Comparison of ENCODE assay signal across 1 cellular context in the genomic region with DNA sequence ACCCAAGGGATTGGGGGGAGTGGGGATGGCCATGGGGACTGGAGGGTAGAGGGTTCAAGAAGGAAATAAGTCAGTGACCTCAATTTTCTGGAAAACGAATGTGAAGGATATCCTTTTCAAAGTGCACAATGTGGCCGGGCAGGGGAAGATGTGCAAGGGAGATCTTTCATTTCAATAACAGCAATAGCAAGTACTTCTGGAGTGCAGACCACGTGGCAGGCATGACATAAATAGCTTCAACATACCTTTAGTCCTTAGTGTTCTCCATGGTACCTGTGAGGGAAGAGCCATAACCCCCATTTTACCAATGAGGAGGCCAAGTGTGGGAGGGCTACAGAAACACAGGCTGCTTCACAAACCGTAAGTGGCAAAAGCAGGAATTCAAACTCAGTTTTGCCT.
TF ChIP-seq lines count a peak whose summit lies in the region.

No MANE protein-coding gene starts in this region.

TF ChIP-seq in GM23338, 12 proteins besides CTCF, POLR2A, EP300 and RAD21 (continued from another document):
- TF ChIP-seq, protein P1, sequence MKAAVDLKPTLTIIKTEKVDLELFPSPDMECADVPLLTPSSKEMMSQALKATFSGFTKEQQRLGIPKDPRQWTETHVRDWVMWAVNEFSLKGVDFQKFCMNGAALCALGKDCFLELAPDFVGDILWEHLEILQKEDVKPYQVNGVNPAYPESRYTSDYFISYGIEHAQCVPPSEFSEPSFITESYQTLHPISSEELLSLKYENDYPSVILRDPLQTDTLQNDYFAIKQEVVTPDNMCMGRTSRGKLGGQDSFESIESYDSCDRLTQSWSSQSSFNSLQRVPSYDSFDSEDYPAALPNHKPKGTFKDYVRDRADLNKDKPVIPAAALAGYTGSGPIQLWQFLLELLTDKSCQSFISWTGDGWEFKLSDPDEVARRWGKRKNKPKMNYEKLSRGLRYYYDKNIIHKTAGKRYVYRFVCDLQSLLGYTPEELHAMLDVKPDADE (IDR thresholded peaks at IDR 0.05): no peak
- TF ChIP-seq JUNB (IDR thresholded peaks at IDR 0.05; ENCODE audit: unreplicated experiment) (no peak), EZH2phosphoT487 (IDR thresholded peaks at IDR 0.05; ENCODE audit: unreplicated experiment) (no peak), STAT1 (IDR thresholded peaks at IDR 0.05; ENCODE audit: unreplicated experiment) (no peak), ZNF462 (CRISPR knock-in tag; IDR thresholded peaks at IDR 0.05) (no peak), ZNF331 (CRISPR knock-in tag; IDR thresholded peaks at IDR 0.05; ENCODE audit: low read depth) (no peak)
